Comparison of ENCODE assay signal across 13 cellular contexts in the genomic region with DNA sequence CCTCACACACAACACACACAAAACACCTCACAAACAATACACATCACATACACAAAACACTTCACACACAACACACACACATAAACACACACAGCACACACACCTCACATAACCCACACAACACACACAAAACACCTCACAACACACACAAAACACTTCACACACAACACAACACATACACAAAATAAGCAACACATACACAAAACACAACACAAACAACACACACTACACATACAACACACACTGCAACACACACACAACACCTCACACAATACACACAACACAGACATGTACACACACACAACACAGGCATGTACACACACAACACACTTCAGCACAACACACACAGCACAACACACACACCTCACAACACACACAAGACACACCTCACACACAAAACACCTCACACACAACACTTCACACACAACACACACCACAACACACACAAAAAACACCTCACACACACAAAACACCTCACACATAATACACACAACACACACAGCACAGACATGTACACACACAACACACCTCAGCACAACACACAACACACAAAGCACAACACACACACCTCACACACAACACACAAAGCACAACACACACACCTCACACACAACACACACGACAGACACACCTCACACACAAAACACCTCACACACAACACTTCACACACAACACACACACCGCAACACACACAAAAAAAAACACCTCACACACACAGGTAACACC.
A peak's percentile ranks its signal among the peaks of the same experiment; 100 is the strongest.
DNase-seq lines count a peak whose midpoint lies in the region; ATAC-seq and TF ChIP-seq lines count a peak whose summit lies in the region.
"Had no signal": no experiment of that assay in that cellular context is flagged by ENCODE, and none has a peak within 500 bp of the region (broad histone marks: within the 10 kb centered on the region; RNA-seq: fewer than 3 reads in every experiment).

No MANE protein-coding gene starts in this region.

- H3K79me1 ChIP-seq in mesenchymal stem cell (replicated peaks; ENCODE audit: low read length, poor library complexity, severe bottlenecking) = peaks cover 38% of the 10 kb centered on the region

- H3K4ac ChIP-seq in mesenchymal stem cell (ENCODE audit: low read depth in 1 of 2, low read length in 2 of 2) = peak overlapping the region; percentile 19 to 92

- no peaks in the 10 kb centered on the region for H3K9me3 Mint-ChIP-seq in activated CD4-positive, alpha-beta T cell treated with anti-CD3 and anti-CD28 coated beads, Interleukin-2, amount 10 ng/mL, durations not matched to agents 7 days and 5 days
- H3K9me3 Mint-ChIP-seq: stimulated activated naive B cell treated with anti-CD40 and anti-IgM and Interleukin-4, amounts not matched to agents 10 μg/mL and 1 μg/mL and 100 μg/mL, for 72 hours had no signal

- intact Hi-C loops in transverse colon (cut with DNase I; ENCODE audit: low total_unique reads) = no loop called here

- no peak overlapping the region for H3K4me3 Mint-ChIP-seq in activated CD4-positive, alpha-beta T cell treated with anti-CD3 and anti-CD28 coated beads, Interleukin-2, amount 10 ng/mL, durations not matched to agents 7 days and 5 days
- H3K4me3 Mint-ChIP-seq: stimulated activated naive B cell treated with anti-CD40 and anti-IgM and Interleukin-4, amounts not matched to agents 10 μg/mL and 1 μg/mL and 100 μg/mL, for 72 hours; T-helper 17 cell had no signal

- no peaks in the 10 kb centered on the region for H3K4me1 Mint-ChIP-seq in activated CD4-positive, alpha-beta T cell treated with anti-CD3 and anti-CD28 coated beads, Interleukin-2, amount 10 ng/mL, durations not matched to agents 7 days and 5 days
- H3K4me1 Mint-ChIP-seq: T-helper 17 cell had no signal

- H2BK15ac ChIP-seq in mesenchymal stem cell (ENCODE audit: low read depth, poor library complexity, severe bottlenecking) = no peak overlapping the region

- H3K79me2 ChIP-seq in KMS-11 (ENCODE audit: insufficient read depth, low read depth) = peaks cover 100% of the 10 kb centered on the region

- CTCF ChIA-PET in activated CD4-positive, alpha-beta T cell treated with anti-CD3 and anti-CD28 coated beads, Interleukin-2, amount 10 ng/mL, durations not matched to agents 7 days and 5 days (lab: Charles Lee) = no interaction called here

- H3K14ac ChIP-seq in mesenchymal stem cell (ENCODE audit: low read length in 2 of 2) = peak overlapping the region in 1 of 2 experiments; percentile 90

- no peak overlapping the region for H2BK120ac ChIP-seq in mesenchymal stem cell (ENCODE audit: low read depth, low read length)

- TF ChIP-seq POLR2A in transverse colon (IDR thresholded peaks at IDR 0.05) = no peak

- peaks cover 42% of the 10 kb centered on the region; the same call in 1 of the 2 replicates for H4K20me1 ChIP-seq in KMS-11 (ENCODE audit: insufficient read depth)

- no peaks in the 10 kb centered on the region for H3K36me3 Mint-ChIP-seq in activated CD4-positive, alpha-beta T cell treated with anti-CD3 and anti-CD28 coated beads, Interleukin-2, amount 10 ng/mL, durations not matched to agents 7 days and 5 days (ENCODE audit: low read depth)

- no peak for TF ChIP-seq CTCF in KMS-11 (conservative IDR thresholded peaks at IDR 0.05; ENCODE audit: low read depth, low read length)
- no peak for TF ChIP-seq CTCF in transverse colon (IDR thresholded peaks at IDR 0.05)

- H3K27me3 Mint-ChIP-seq in activated CD4-positive, alpha-beta T cell treated with anti-CD3 and anti-CD28 coated beads, Interleukin-2, amount 10 ng/mL, durations not matched to agents 7 days and 5 days = no peaks in the 10 kb centered on the region
- H3K27me3 Mint-ChIP-seq: stimulated activated naive B cell treated with anti-CD40 and anti-IgM and Interleukin-4, amounts not matched to agents 10 μg/mL and 1 μg/mL and 100 μg/mL, for 72 hours; T-helper 17 cell had no signal

- H3K4me3 ChIP-seq in KMS-11 (IDR thresholded peaks at IDR 0.05; ENCODE audit: insufficient read depth, low read depth, low read length) = no peak overlapping the region
- no peak overlapping the region for H3K4me3 ChIP-seq in mesenchymal stem cell (ENCODE audit: insufficient read depth in 1 of 2, low read depth in 1 of 2, low read length in 2 of 2)
- no peak overlapping the region for H3K4me3 ChIP-seq in transverse colon

- peak overlapping the region; percentile 85 to 97 for H3K18ac ChIP-seq in mesenchymal stem cell (ENCODE audit: low read depth in 1 of 2, low read length in 2 of 2)

- no peak overlapping the region for H2BK5ac ChIP-seq in mesenchymal stem cell (ENCODE audit: low read depth, low read length, poor library complexity, severe bottlenecking)

- H3K9ac ChIP-seq in KMS-11 = peak overlapping the region; percentile 22; the same call in 1 of the 2 replicates
- no peak overlapping the region for H3K9ac ChIP-seq in mesenchymal stem cell (ENCODE audit: low read length)

- H4K8ac ChIP-seq in mesenchymal stem cell (ENCODE audit: low read length) = peak overlapping the region; percentile 96

- peak overlapping the region; percentile 59 to 70 for H2BK12ac ChIP-seq in mesenchymal stem cell (ENCODE audit: low read length in 2 of 2)

- no peak for TF ChIP-seq EP300 in transverse colon (IDR thresholded peaks at IDR 0.05; ENCODE audit: low read depth)

- H3K9me3 ChIP-seq in mesenchymal stem cell (ENCODE audit: control insufficient read depth, low read length) = no peaks in the 10 kb centered on the region
- no peaks in the 10 kb centered on the region for H3K9me3 ChIP-seq in transverse colon

- H2AK5ac ChIP-seq in mesenchymal stem cell (ENCODE audit: low read length, severe bottlenecking) = peak overlapping the region; percentile 76

- H3K27ac Mint-ChIP-seq in activated CD4-positive, alpha-beta T cell treated with anti-CD3 and anti-CD28 coated beads, Interleukin-2, amount 10 ng/mL, durations not matched to agents 7 days and 5 days = no peak overlapping the region
- H3K27ac Mint-ChIP-seq: stimulated activated naive B cell treated with anti-CD40 and anti-IgM and Interleukin-4, amounts not matched to agents 10 μg/mL and 1 μg/mL and 100 μg/mL, for 72 hours; T-helper 17 cell had no signal

- H4K91ac ChIP-seq in mesenchymal stem cell (ENCODE audit: low read length) = peak overlapping the region; percentile 45

- no peak for ATAC-seq in esophagus mucosa

- H3K4me2 ChIP-seq in KMS-11 (peak overlapping the region; percentile 94), mesenchymal stem cell (ENCODE audit: low read length, poor library complexity, severe bottlenecking) (no peak overlapping the region)

- 91% methylated on average over 2 of the region's 2 CpGs for WGBS in mesenchymal stem cell
- WGBS in transverse colon (ENCODE audit: low coverage in 1 of 2), 2 donors = 80 to 100% methylated on average over 1 to 2 of the region's 2 CpGs

- peaks cover 4% of the 10 kb centered on the region; the same call in 1 of the 2 replicates for H3K36me3 ChIP-seq in KMS-11 (ENCODE audit: insufficient read depth)
- peaks cover 0 to 35% of the 10 kb centered on the region in 2 experiments for H3K36me3 ChIP-seq in mesenchymal stem cell (ENCODE audit: control insufficient read depth in 1 of 2, insufficient read depth in 2 of 2, low read depth in 1 of 2, low read length in 2 of 2)
- H3K36me3 ChIP-seq in transverse colon = no peaks in the 10 kb centered on the region

- POLR2A ChIA-PET in activated CD4-positive, alpha-beta T cell treated with anti-CD3 and anti-CD28 coated beads, Interleukin-2, amount 10 ng/mL, durations not matched to agents 7 days and 5 days (lab: Charles Lee) = no interaction called here

- H2AFZ ChIP-seq in KMS-11 (ENCODE audit: low read depth) (no peak overlapping the region), mesenchymal stem cell (ENCODE audit: low read depth, low read length) (no peak overlapping the region)

- DNase-seq in amniotic epithelial cell (ENCODE audit: low read depth) = peak; percentile 29
- DNase-seq in mesenchymal stem cell = peak; percentile 52
- no peak for DNase-seq in transverse colon
- DNase-seq in activated CD4-positive, alpha-beta T cell treated with anti-CD3 and anti-CD28 coated beads, Interleukin-2, amount 10 ng/mL, durations not matched to agents 7 days and 5 days = no peak
- no peak for DNase-seq in DMS153 treated with DMSO at 0.1 percent for 48 hours (lab: John Stamatoyannopoulos, UW; ENCODE audit: unreplicated experiment)
- DNase-seq: COR-L47; midbrain; NCI-H1092; stimulated activated CD4-positive, alpha-beta T cell treated with anti-CD3 and anti-CD28 coated beads, Interleukin-4, amount 100 ng/mL, for 4 hours; T-helper 17 cell had no signal

- peak overlapping the region in 1 of 2 experiments; percentile 66 for H3K23ac ChIP-seq in mesenchymal stem cell (ENCODE audit: low read length in 2 of 2)

- peaks cover 49% of the 10 kb centered on the region for H3K4me1 ChIP-seq in KMS-11 (ENCODE audit: low read depth, poor library complexity, severe bottlenecking)
- peaks cover 59% of the 10 kb centered on the region for H3K4me1 ChIP-seq in mesenchymal stem cell (ENCODE audit: control insufficient read depth, insufficient read depth, low read depth, low read length)
- peaks cover 20 to 56% (median 41%) of the 10 kb centered on the region in 4 donors for H3K4me1 ChIP-seq in transverse colon

- peak overlapping the region; percentile 73 for H3K27ac ChIP-seq in KMS-11
- no peak overlapping the region for H3K27ac ChIP-seq in mesenchymal stem cell (ENCODE audit: low read length, poor library complexity, severe bottlenecking)
- H3K27ac ChIP-seq in transverse colon = peak overlapping the region; percentile 75 to 79 (median 78)

- in situ Hi-C loops in transverse colon (cut with MboI; ENCODE audit: low pct_ligation_motif_present in 1 of 4, low pct_unique_long_range_greater_than_20kb in 1 of 4, low sequenced_read_pairs in 3 of 4) = loop anchor here in 1 of 4 donors (25.0 kb wide), 1 partner anchor 113 kb away; a partner anchor contains a TSS

- H3K27me3 ChIP-seq in KMS-11 (ENCODE audit: insufficient read depth, low read depth) = no peaks in the 10 kb centered on the region
- peaks cover 0 to 6% of the 10 kb centered on the region in 2 experiments for H3K27me3 ChIP-seq in mesenchymal stem cell (ENCODE audit: control insufficient read depth in 1 of 2, insufficient read depth in 1 of 2, low read length in 2 of 2)
- no peaks in the 10 kb centered on the region for H3K27me3 ChIP-seq in transverse colon

Comparison
In these comparisons a context has a peak if more than half of its experiments do, and no peak if none do; other contexts are left out.
1. DNase-seq: peak in amniotic epithelial cell (single experiment) and mesenchymal stem cell (single experiment); none in transverse colon (single experiment), activated CD4-positive, alpha-beta T cell treated with anti-CD3 and anti-CD28 coated beads, Interleukin-2, amount 10 ng/mL, durations not matched to agents 7 days and 5 days (single experiment) and DMS153 treated with DMSO at 0.1 percent for 48 hours (single experiment).